Comparison of ENCODE assay signal across 21 cellular contexts in genomic region chr5:145848854-145849253, GRCh38. TPM values are rescaled to one million over a fixed set of nuclear protein-coding genes. Genes with fewer than 3 reads are reported as not detected.
DNase-seq lines count a peak whose midpoint lies in the region; ATAC-seq and TF ChIP-seq lines count a peak whose summit lies in the region.
"Had no signal": no experiment of that assay in that cellular context is flagged by ENCODE, and none has a peak within 500 bp of the region (broad histone marks: within the 10 kb centered on the region; RNA-seq: fewer than 3 reads in every experiment).

No MANE protein-coding gene starts in this region.

- TF ChIP-seq CTCF in foreskin keratinocyte (conservative IDR thresholded peaks at IDR 0.05) (no peak), lower lobe of right lung (IDR thresholded peaks at IDR 0.05) (no peak), GM10266 (IDR thresholded peaks at IDR 0.05; ENCODE audit: control insufficient read depth, insufficient read depth, low read depth, missing control alignments) (no peak)

- no peaks in the 10 kb centered on the region for H3K36me3 Mint-ChIP-seq in immature natural killer cell
- H3K36me3 Mint-ChIP-seq: IgD-negative memory B cell; natural killer cell treated with Interleukin-12 subunit alpha and Interleukin-12 subunit beta and Interleukin-15 and Interleukin-18, amount 100 ng/mL, for 72 hours had no signal

- no peaks in the 10 kb centered on the region for H3K4me1 Mint-ChIP-seq in immature natural killer cell
- H3K4me1 Mint-ChIP-seq: IgD-negative memory B cell had no signal

- peak; percentile 82 for ATAC-seq in foreskin keratinocyte
- ATAC-seq in lower lobe of right lung: no peak
- ATAC-seq: natural killer cell treated with Interleukin-12 subunit alpha and Interleukin-12 subunit beta and Interleukin-15 and Interleukin-18, amount 100 ng/mL, for 72 hours had no signal

- no peaks in the 10 kb centered on the region for H3K9me3 Mint-ChIP-seq in immature natural killer cell
- H3K9me3 Mint-ChIP-seq: natural killer cell treated with Interleukin-12 subunit alpha and Interleukin-12 subunit beta and Interleukin-15 and Interleukin-18, amount 100 ng/mL, for 72 hours had no signal

- H3K27ac Mint-ChIP-seq in immature natural killer cell: no peak overlapping the region
- H3K27ac Mint-ChIP-seq: IgD-negative memory B cell; natural killer cell treated with Interleukin-12 subunit alpha and Interleukin-12 subunit beta and Interleukin-15 and Interleukin-18, amount 100 ng/mL, for 72 hours; progenitor cell of endocrine pancreas had no signal

- H3K27me3 ChIP-seq in foreskin keratinocyte (no peaks in the 10 kb centered on the region), lower lobe of right lung (ENCODE audit: low read depth) (no peaks in the 10 kb centered on the region)
- H3K27me3 ChIP-seq: BLaER1 treated with 17β-estradiol and CSF1 and Interleukin-3, amounts not matched to agents 10 nM and 100 nM; tibial artery had no signal

- H3K27me3 Mint-ChIP-seq in immature natural killer cell (ENCODE audit: low read depth in 3 of 3): peaks cover 0 to 5% (median 0%) of the 10 kb centered on the region in 3 donors

- H3K4me3 Mint-ChIP-seq in immature natural killer cell: no peak overlapping the region
- H3K4me3 Mint-ChIP-seq: IgD-negative memory B cell; natural killer cell treated with Interleukin-12 subunit alpha and Interleukin-12 subunit beta and Interleukin-15 and Interleukin-18, amount 100 ng/mL, for 72 hours had no signal

- H3K27ac ChIP-seq in foreskin keratinocyte: no peak overlapping the region
- no peak overlapping the region for H3K27ac ChIP-seq in lower lobe of right lung
- H3K27ac ChIP-seq: BLaER1 treated with 17β-estradiol and CSF1 and Interleukin-3, amounts not matched to agents 10 nM and 100 nM; tibial artery had no signal

- H3K36me3 ChIP-seq in lower lobe of right lung: no peaks in the 10 kb centered on the region
- H3K36me3 ChIP-seq: BLaER1 treated with 17β-estradiol and CSF1 and Interleukin-3, amounts not matched to agents 10 nM and 100 nM; tibial artery had no signal

- H3K4me3 ChIP-seq in lower lobe of right lung: no peak overlapping the region
- H3K4me3 ChIP-seq: BLaER1 treated with 17β-estradiol and CSF1 and Interleukin-3, amounts not matched to agents 10 nM and 100 nM; tibial artery had no signal

- DNase-seq in ELR (ENCODE audit: low read depth): peak; percentile 86
- DNase-seq in NCI-H2029 (lab: John Stamatoyannopoulos, UW): peak; percentile 5
- peak; percentile 24 for DNase-seq in astrocyte of the hippocampus (ENCODE audit: low read depth, low spot score)
- peak; percentile 72 to 85 for DNase-seq in foreskin keratinocyte
- no peak for DNase-seq in Ammon's horn (ENCODE audit: low spot score)
- no peak for DNase-seq in lower lobe of right lung
- DNase-seq in GM10266 (ENCODE audit: extremely low spot score): no peak
- DNase-seq in immature natural killer cell: no peak
- DNase-seq: activated CD4-positive, alpha-beta T cell treated with anti-CD3 and anti-CD28 coated beads, Interleukin-2, amount 50 U/mL, for 1 hour; activated naive CD4-positive, alpha-beta T cell treated with anti-CD3 and anti-CD28 coated beads, Interleukin-2, amount 50 U/mL, for 16 hours; DMS 273 treated with DMSO at 0.1 percent for 48 hours; effector CD4-positive, alpha-beta T cell; glutamatergic neuron; NCI-H1092; NCI-H226; tibial artery had no signal

- H3K9me3 ChIP-seq in lower lobe of right lung: no peaks in the 10 kb centered on the region
- H3K9me3 ChIP-seq: BLaER1 treated with 17β-estradiol and CSF1 and Interleukin-3, amounts not matched to agents 10 nM and 100 nM; tibial artery had no signal

- H3K4me1 ChIP-seq in foreskin keratinocyte (peaks cover 21% of the 10 kb centered on the region), lower lobe of right lung (no peaks in the 10 kb centered on the region)
- H3K4me1 ChIP-seq: BLaER1 treated with 17β-estradiol and CSF1 and Interleukin-3, amounts not matched to agents 10 nM and 100 nM; tibial artery had no signal

- intact Hi-C loops in lower lobe of right lung (cut with DNase I): no loop called here

RNA-seq across cellular contexts. Expression of gene PRELID2, which starts 13.7 kb away (rescaled TPM):
- total RNA-seq in foreskin keratinocyte (9.2 and 11.2 TPM in 2 replicates), lower lobe of right lung (10.2 TPM)
- polyA plus RNA-seq in foreskin keratinocyte (5.3 and 6.8 TPM in 2 replicates), immature natural killer cell (1 to 10 TPM in 2 of 3 donors, under 1 TPM in 1; 0.62 to 1.9 (median 1.4) TPM)

RNA-seq across cellular contexts. Expression of gene GRXCR2, which starts 24.0 kb away (rescaled TPM):
- total RNA-seq in foreskin keratinocyte (not detected in 2 replicates), lower lobe of right lung (not detected)
- polyA plus RNA-seq in foreskin keratinocyte (not detected in 2 replicates), immature natural killer cell (not detected)
- total RNA-seq: natural killer cell treated with Interleukin-12 subunit alpha and Interleukin-12 subunit beta and Interleukin-15 and Interleukin-18, amount 100 ng/mL, for 72 hours; progenitor cell of endocrine pancreas; SK-MEL-5 had no signal
- polyA plus RNA-seq: IgD-negative memory B cell had no signal

Comparison
In these comparisons a context has a peak if more than half of its experiments do, and no peak if none do; other contexts are left out.
1. DNase-seq: peak in ELR (single experiment), NCI-H2029 (single experiment), astrocyte of the hippocampus (single experiment) and foreskin keratinocyte (2 of 2); none in Ammon's horn (single experiment), lower lobe of right lung (single experiment), GM10266 (single experiment) and immature natural killer cell (0 of 3).